14 cellular contexts compared by ENCODE assay signal in genomic region chr18:79952996-79953559, GRCh38. TPM values are rescaled to one million over a fixed set of nuclear protein-coding genes. Genes with fewer than 3 reads are reported as not detected.
DNase-seq lines count a peak whose midpoint lies in the region; ATAC-seq and TF ChIP-seq lines count a peak whose summit lies in the region.
"Had no signal": no experiment of that assay in that cellular context is flagged by ENCODE, and none has a peak within 500 bp of the region (broad histone marks: within the 10 kb centered on the region; RNA-seq: fewer than 3 reads in every experiment).

No MANE protein-coding gene starts in this region.

- H3K18ac ChIP-seq in mesendoderm (ENCODE audit: low read length) = no peak overlapping the region

- peaks cover 23% of the 10 kb centered on the region for H3K4me1 Mint-ChIP-seq in activated naive CD8-positive, alpha-beta T cell (ENCODE audit: low read depth)
- H3K4me1 Mint-ChIP-seq in activated naive CD8-positive, alpha-beta T cell treated with anti-CD3 and anti-CD28 coated beads, Interleukin-2, amount 50 U/mL, for 24 hours = peaks cover 31% of the 10 kb centered on the region
- H3K4me1 Mint-ChIP-seq in activated T-helper 2 cell treated with anti-CD3 and anti-CD28 coated beads, Interferon-gamma antibody, Interleukin-2, Interleukin-4, amounts not matched to agents 10 μg/mL and 5 μg/mL and 100 μg/mL, durations not matched to agents 14 hours and 24 hours and 36 hours (ENCODE audit: low read depth) = peaks cover 26% of the 10 kb centered on the region

- H3K79me1 ChIP-seq in mesendoderm (ENCODE audit: low read length) = no peaks in the 10 kb centered on the region

- no peak for TF ChIP-seq POLR2A in suprapubic skin (IDR thresholded peaks at IDR 0.05)

- WGBS in mesendoderm (ENCODE audit: extremely low coverage, insufficient coverage, low lambda C conversion rate) = no CpG with 5 or more reads among the region's 24 CpGs
- 94% methylated on average over 17 of the region's 24 CpGs for WGBS in suprapubic skin

- TF ChIP-seq CTCF in suprapubic skin (IDR thresholded peaks at IDR 0.05) = no peak

- DNase-seq in activated naive CD8-positive, alpha-beta T cell treated with anti-CD3 and anti-CD28 coated beads, Interleukin-2, amount 50 U/mL, for 24 hours = no peak
- no peak for DNase-seq in activated T-helper 2 cell treated with anti-CD3 and anti-CD28 coated beads, Interferon-gamma antibody, Interleukin-2, Interleukin-4, amounts not matched to agents 10 μg/mL and 5 μg/mL and 100 μg/mL, durations not matched to agents 14 hours and 24 hours and 36 hours (ENCODE audit: low spot score)
- DNase-seq in mesendoderm = peak; percentile 53
- DNase-seq in suprapubic skin (ENCODE audit: low spot score in 2 of 2) = peak; percentile 62 to 68
- DNase-seq in effector CD8-positive, alpha-beta T cell (lab: John Stamatoyannopoulos, UW) = no peak
- DNase-seq in germinal center (ENCODE audit: low spot score) = no peak
- DNase-seq in amniotic stem cell (lab: John Stamatoyannopoulos, UW) = no peak
- DNase-seq: activated CD4-positive, alpha-beta T cell treated with anti-CD3 and anti-CD28 coated beads for 48 hours; erythroblast; SHP77 had no signal

- no peak overlapping the region for H3K4ac ChIP-seq in mesendoderm (ENCODE audit: low read depth, low read length)

- H3K27me3 Mint-ChIP-seq in activated naive CD8-positive, alpha-beta T cell = no peaks in the 10 kb centered on the region
- no peaks in the 10 kb centered on the region for H3K27me3 Mint-ChIP-seq in activated naive CD8-positive, alpha-beta T cell treated with anti-CD3 and anti-CD28 coated beads, Interleukin-2, amount 50 U/mL, for 24 hours
- H3K27me3 Mint-ChIP-seq in activated T-helper 2 cell treated with anti-CD3 and anti-CD28 coated beads, Interferon-gamma antibody, Interleukin-2, Interleukin-4, amounts not matched to agents 10 μg/mL and 5 μg/mL and 100 μg/mL, durations not matched to agents 14 hours and 24 hours and 36 hours (ENCODE audit: low read depth) = no peaks in the 10 kb centered on the region

- no peak overlapping the region for H3K9ac ChIP-seq in mesendoderm (ENCODE audit: low read length)

- H3K9me3 ChIP-seq in suprapubic skin = no peaks in the 10 kb centered on the region
- H3K9me3 ChIP-seq: ascending aorta, BLaER1 had no signal

- H3K9me3 Mint-ChIP-seq in activated naive CD8-positive, alpha-beta T cell (ENCODE audit: low read depth) = no peaks in the 10 kb centered on the region
- no peaks in the 10 kb centered on the region for H3K9me3 Mint-ChIP-seq in activated naive CD8-positive, alpha-beta T cell treated with anti-CD3 and anti-CD28 coated beads, Interleukin-2, amount 50 U/mL, for 24 hours
- no peaks in the 10 kb centered on the region for H3K9me3 Mint-ChIP-seq in activated T-helper 2 cell treated with anti-CD3 and anti-CD28 coated beads, Interferon-gamma antibody, Interleukin-2, Interleukin-4, amounts not matched to agents 10 μg/mL and 5 μg/mL and 100 μg/mL, durations not matched to agents 14 hours and 24 hours and 36 hours

- H3K4me3 ChIP-seq in mesendoderm (ENCODE audit: low read length) = no peak overlapping the region
- no peak overlapping the region for H3K4me3 ChIP-seq in suprapubic skin

- H3K36me3 Mint-ChIP-seq in activated naive CD8-positive, alpha-beta T cell = no peaks in the 10 kb centered on the region
- H3K36me3 Mint-ChIP-seq in activated naive CD8-positive, alpha-beta T cell treated with anti-CD3 and anti-CD28 coated beads, Interleukin-2, amount 50 U/mL, for 24 hours (ENCODE audit: low read depth) = peaks cover 12% of the 10 kb centered on the region
- H3K36me3 Mint-ChIP-seq in activated T-helper 2 cell treated with anti-CD3 and anti-CD28 coated beads, Interferon-gamma antibody, Interleukin-2, Interleukin-4, amounts not matched to agents 10 μg/mL and 5 μg/mL and 100 μg/mL, durations not matched to agents 14 hours and 24 hours and 36 hours (ENCODE audit: low read depth) = peaks cover 22% of the 10 kb centered on the region

- H3K23ac ChIP-seq in mesendoderm (ENCODE audit: low read length) = no peak overlapping the region

- H3K27me3 ChIP-seq in mesendoderm (ENCODE audit: insufficient read depth, low read length, poor library complexity) = peaks cover 11% of the 10 kb centered on the region
- no peaks in the 10 kb centered on the region for H3K27me3 ChIP-seq in suprapubic skin
- H3K27me3 ChIP-seq: ascending aorta, BLaER1 had no signal

- H2BK120ac ChIP-seq in mesendoderm (ENCODE audit: low read depth, low read length) = no peak overlapping the region

- no peaks in the 10 kb centered on the region for H3K79me2 ChIP-seq in mesendoderm (ENCODE audit: control insufficient read depth, insufficient read depth, low read length)

- H3K56ac ChIP-seq in mesendoderm (ENCODE audit: low read length) = no peak overlapping the region

- H2BK5ac ChIP-seq in mesendoderm (ENCODE audit: low read length) = no peak overlapping the region

- H3K36me3 ChIP-seq in mesendoderm (ENCODE audit: control insufficient read depth, insufficient read depth, low read length) (no peaks in the 10 kb centered on the region), suprapubic skin (no peaks in the 10 kb centered on the region)
- H3K36me3 ChIP-seq: ascending aorta had no signal

- H3K4me2 ChIP-seq in mesendoderm (ENCODE audit: low read length) = no peak overlapping the region

- no peak overlapping the region for H4K8ac ChIP-seq in mesendoderm (ENCODE audit: low read depth, low read length)

- H3K27ac Mint-ChIP-seq in activated naive CD8-positive, alpha-beta T cell = no peak overlapping the region
- no peak overlapping the region for H3K27ac Mint-ChIP-seq in activated naive CD8-positive, alpha-beta T cell treated with anti-CD3 and anti-CD28 coated beads, Interleukin-2, amount 50 U/mL, for 24 hours
- no peak overlapping the region for H3K27ac Mint-ChIP-seq in activated T-helper 2 cell treated with anti-CD3 and anti-CD28 coated beads, Interferon-gamma antibody, Interleukin-2, Interleukin-4, amounts not matched to agents 10 μg/mL and 5 μg/mL and 100 μg/mL, durations not matched to agents 14 hours and 24 hours and 36 hours

- H3K4me1 ChIP-seq in mesendoderm (ENCODE audit: control insufficient read depth, low read depth, low read length) (no peaks in the 10 kb centered on the region), suprapubic skin (peaks cover 43% of the 10 kb centered on the region)

- no peak overlapping the region for H2AK5ac ChIP-seq in mesendoderm (ENCODE audit: low read length)

- intact Hi-C loops in activated T-helper 2 cell treated with anti-CD3 and anti-CD28 coated beads, Interferon-gamma antibody, Interleukin-2, Interleukin-4, amounts not matched to agents 10 μg/mL and 5 μg/mL and 100 μg/mL, durations not matched to agents 14 hours and 24 hours and 36 hours (cut with micrococcal nuclease) = loop anchor here (10.0 kb wide), 1 partner anchor 428 kb away; no protein-coding TSS in a partner anchor

- no peak overlapping the region for H3K27ac ChIP-seq in mesendoderm (ENCODE audit: low read depth, low read length)
- no peak overlapping the region for H3K27ac ChIP-seq in suprapubic skin
- H3K27ac ChIP-seq: ascending aorta had no signal

- no peak overlapping the region for H2BK15ac ChIP-seq in mesendoderm (replicated peaks; ENCODE audit: low read depth)

- ATAC-seq in activated naive CD8-positive, alpha-beta T cell treated with anti-CD3 and anti-CD28 coated beads, Interleukin-2, amount 50 U/mL, for 24 hours = no peak

- no peak for TF ChIP-seq EP300 in suprapubic skin (IDR thresholded peaks at IDR 0.05)

- no peak overlapping the region for H4K5ac ChIP-seq in mesendoderm (ENCODE audit: low read length)

- peak overlapping the region; percentile 59 for H3K4me3 Mint-ChIP-seq in activated naive CD8-positive, alpha-beta T cell
- H3K4me3 Mint-ChIP-seq in activated naive CD8-positive, alpha-beta T cell treated with anti-CD3 and anti-CD28 coated beads, Interleukin-2, amount 50 U/mL, for 24 hours = no peak overlapping the region
- H3K4me3 Mint-ChIP-seq in activated T-helper 2 cell treated with anti-CD3 and anti-CD28 coated beads, Interferon-gamma antibody, Interleukin-2, Interleukin-4, amounts not matched to agents 10 μg/mL and 5 μg/mL and 100 μg/mL, durations not matched to agents 14 hours and 24 hours and 36 hours (ENCODE audit: low read depth) = peak overlapping the region; percentile 26

RNA-seq across cellular contexts. Expression of gene SLC66A2, which starts 1.6 kb away (rescaled TPM):
- 48.1 and 49.5 TPM in 2 replicates for total RNA-seq in activated T-helper 2 cell treated with anti-CD3 and anti-CD28 coated beads, Interferon-gamma antibody, Interleukin-2, Interleukin-4, amounts not matched to agents 10 μg/mL and 5 μg/mL and 100 μg/mL, durations not matched to agents 14 hours and 24 hours and 36 hours
- 5.5 TPM for polyA plus RNA-seq in mesendoderm (2013, experiment 1 of 2)
- 5.6 TPM for polyA plus RNA-seq in mesendoderm (2013, experiment 2 of 2)
- 10 to 100 TPM; 53.4 to 84.7 (median 79.3) TPM for total RNA-seq in suprapubic skin

RNA-seq across cellular contexts. Expression of gene HSBP1L1, which starts 11.4 kb away (rescaled TPM):
- 12.0 and 15.5 TPM in 2 replicates for total RNA-seq in activated T-helper 2 cell treated with anti-CD3 and anti-CD28 coated beads, Interferon-gamma antibody, Interleukin-2, Interleukin-4, amounts not matched to agents 10 μg/mL and 5 μg/mL and 100 μg/mL, durations not matched to agents 14 hours and 24 hours and 36 hours
- polyA plus RNA-seq in mesendoderm (2013, experiment 1 of 2) = 0.18 TPM
- polyA plus RNA-seq in mesendoderm (2013, experiment 2 of 2) = 0.08 TPM
- total RNA-seq in suprapubic skin = 10 to 100 TPM; 25.0 to 45.7 (median 41.5) TPM
- total RNA-seq: HT1080 had no signal

RNA-seq across cellular contexts. Expression of gene TXNL4A, which starts 35.3 kb away (rescaled TPM):
- total RNA-seq in activated T-helper 2 cell treated with anti-CD3 and anti-CD28 coated beads, Interferon-gamma antibody, Interleukin-2, Interleukin-4, amounts not matched to agents 10 μg/mL and 5 μg/mL and 100 μg/mL, durations not matched to agents 14 hours and 24 hours and 36 hours = 181 and 194 TPM in 2 replicates
- 162 TPM for polyA plus RNA-seq in mesendoderm (2013, experiment 1 of 2)
- polyA plus RNA-seq in mesendoderm (2013, experiment 2 of 2) = 168 TPM
- total RNA-seq in suprapubic skin = 10 to 100 TPM; 20.6 to 35.0 (median 24.6) TPM

Comparison
In these comparisons a context has a peak if more than half of its experiments do, and no peak if none do; other contexts are left out.
1. DNase-seq: peak in mesendoderm (single experiment) and suprapubic skin (2 of 2); none in activated naive CD8-positive, alpha-beta T cell treated with anti-CD3 and anti-CD28 coated beads, Interleukin-2, amount 50 U/mL, for 24 hours (single experiment), activated T-helper 2 cell treated with anti-CD3 and anti-CD28 coated beads, Interferon-gamma antibody, Interleukin-2, Interleukin-4, amounts not matched to agents 10 μg/mL and 5 μg/mL and 100 μg/mL, durations not matched to agents 14 hours and 24 hours and 36 hours (single experiment), effector CD8-positive, alpha-beta T cell (single experiment), germinal center (single experiment) and amniotic stem cell (single experiment).